8 cellular contexts compared by ENCODE assay signal in the genomic region with DNA sequence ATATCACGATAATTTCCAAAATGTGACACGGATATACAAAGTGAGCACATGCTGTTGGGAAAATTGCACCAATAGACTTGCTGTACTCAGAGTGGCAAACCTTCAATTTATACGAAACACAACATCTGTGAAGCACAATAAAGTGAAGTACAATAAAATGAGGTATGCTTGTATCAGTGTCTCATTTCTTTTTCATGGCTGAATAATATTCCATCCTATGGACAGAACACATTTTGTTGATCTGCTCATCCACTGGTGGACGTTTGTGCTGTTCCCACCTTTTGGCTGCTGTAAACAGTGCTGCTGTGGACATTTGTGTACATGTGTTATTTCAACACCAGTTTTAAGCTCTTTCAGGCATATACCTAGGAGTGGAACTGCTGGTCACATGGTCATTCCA.
"Had no signal": no experiment of that assay in that cellular context is flagged by ENCODE, and none has a peak within 500 bp of the region (broad histone marks: within the 10 kb centered on the region; RNA-seq: fewer than 3 reads in every experiment).

No MANE protein-coding gene starts in this region.

- H3K4me3 ChIP-seq: GM12878 had no signal

- FAIRE-seq: G401.6, GM12878, GM12891, GM12892, GM18507, GM19239 had no signal

- ATAC-seq: GM12878 had no signal

- DNase-seq: GDM1, GF-D8 had no signal
